Comparison of ENCODE assay signal across 1 cellular context in the genomic region with DNA sequence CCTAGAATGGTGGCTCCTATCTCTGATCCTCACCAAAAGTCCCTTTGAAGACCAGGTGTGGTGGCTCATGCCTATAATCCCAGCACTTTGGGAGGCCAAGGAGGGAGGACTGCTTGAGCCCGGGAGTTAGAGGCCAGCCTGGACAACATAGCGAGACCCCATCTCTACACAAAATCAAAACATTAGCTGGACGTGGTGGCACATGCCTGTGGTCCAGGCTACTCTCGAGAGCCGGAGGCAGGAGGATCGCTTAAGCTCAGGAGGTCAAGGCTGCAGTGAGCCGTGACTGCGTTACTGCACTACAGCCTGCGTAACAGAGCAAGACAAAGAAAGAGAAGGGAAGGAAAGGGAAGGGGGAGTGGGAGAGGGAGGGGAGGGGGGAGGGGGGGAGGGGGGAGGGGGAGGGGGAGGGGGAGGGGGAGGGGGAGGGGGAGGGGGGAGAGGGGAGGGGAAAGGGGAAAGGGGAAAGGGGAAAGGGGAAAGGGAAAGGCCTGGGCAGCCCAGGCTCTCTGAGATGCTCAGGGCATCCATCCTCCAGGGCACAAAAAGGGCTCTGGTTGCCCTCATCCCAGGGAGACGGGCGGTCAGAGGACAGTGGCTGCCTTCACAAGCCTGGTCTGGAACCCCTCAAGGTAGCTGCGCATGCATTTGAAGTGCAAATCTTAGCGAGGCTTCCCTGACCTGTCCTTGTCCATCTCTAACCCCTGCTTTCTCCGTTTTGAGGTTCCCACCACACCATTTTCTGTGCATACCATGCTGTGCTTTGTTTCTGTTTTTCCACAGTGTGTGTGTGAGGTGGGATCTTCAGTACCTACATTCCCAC.
A peak's percentile ranks its signal among the peaks of the same experiment; 100 is the strongest.
TF ChIP-seq lines count a peak whose summit lies in the region.

No MANE protein-coding gene starts in this region.

TF ChIP-seq in HepG2, 621 proteins besides CTCF, POLR2A, EP300 and RAD21 (continued from another document and continues in another):
- TF ChIP-seq, protein P1, sequence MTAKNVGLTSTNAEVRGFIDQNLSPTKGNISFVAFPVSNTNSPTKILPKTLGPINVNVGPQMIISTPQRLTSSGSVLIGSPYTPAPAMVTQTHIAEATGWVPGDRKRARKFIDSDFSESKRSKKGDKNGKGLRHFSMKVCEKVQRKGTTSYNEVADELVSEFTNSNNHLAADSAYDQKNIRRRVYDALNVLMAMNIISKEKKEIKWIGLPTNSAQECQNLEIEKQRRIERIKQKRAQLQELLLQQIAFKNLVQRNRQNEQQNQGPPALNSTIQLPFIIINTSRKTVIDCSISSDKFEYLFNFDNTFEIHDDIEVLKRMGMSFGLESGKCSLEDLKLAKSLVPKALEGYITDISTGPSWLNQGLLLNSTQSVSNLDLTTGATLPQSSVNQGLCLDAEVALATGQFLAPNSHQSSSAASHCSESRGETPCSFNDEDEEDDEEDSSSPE (CRISPR knock-in tag; IDR thresholded peaks at IDR 0.05): no peak
- TF ChIP-seq, protein P2, sequence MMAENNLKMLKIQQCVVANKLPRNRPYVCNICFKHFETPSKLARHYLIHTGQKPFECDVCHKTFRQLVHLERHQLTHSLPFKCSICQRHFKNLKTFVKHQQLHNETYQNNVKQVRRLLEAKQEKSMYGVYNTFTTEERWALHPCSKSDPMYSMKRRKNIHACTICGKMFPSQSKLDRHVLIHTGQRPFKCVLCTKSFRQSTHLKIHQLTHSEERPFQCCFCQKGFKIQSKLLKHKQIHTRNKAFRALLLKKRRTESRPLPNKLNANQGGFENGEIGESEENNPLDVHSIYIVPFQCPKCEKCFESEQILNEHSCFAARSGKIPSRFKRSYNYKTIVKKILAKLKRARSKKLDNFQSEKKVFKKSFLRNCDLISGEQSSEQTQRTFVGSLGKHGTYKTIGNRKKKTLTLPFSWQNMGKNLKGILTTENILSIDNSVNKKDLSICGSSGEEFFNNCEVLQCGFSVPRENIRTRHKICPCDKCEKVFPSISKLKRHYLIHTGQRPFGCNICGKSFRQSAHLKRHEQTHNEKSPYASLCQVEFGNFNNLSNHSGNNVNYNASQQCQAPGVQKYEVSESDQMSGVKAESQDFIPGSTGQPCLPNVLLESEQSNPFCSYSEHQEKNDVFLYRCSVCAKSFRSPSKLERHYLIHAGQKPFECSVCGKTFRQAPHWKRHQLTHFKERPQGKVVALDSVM (CRISPR knock-in tag; IDR thresholded peaks at IDR 0.05): peak; percentile 94
- TF ChIP-seq NR1H2 (CRISPR knock-in tag; IDR thresholded peaks at IDR 0.05; ENCODE audit: borderline replicate concordance, low read depth) (no peak), ZNF816 (CRISPR knock-in tag; IDR thresholded peaks at IDR 0.05; ENCODE audit: borderline replicate concordance) (no peak), ZNF776 (CRISPR knock-in tag; IDR thresholded peaks at IDR 0.05) (no peak), FOSL1 (CRISPR knock-in tag; IDR thresholded peaks at IDR 0.05; ENCODE audit: borderline replicate concordance) (no peak), ZNF121 (CRISPR knock-in tag; IDR thresholded peaks at IDR 0.05) (peak; percentile 97), ZFP36L1 (CRISPR knock-in tag; IDR thresholded peaks at IDR 0.05) (no peak), ZBTB38 (CRISPR knock-in tag; IDR thresholded peaks at IDR 0.05) (peak; percentile 26; the same call in 1 of the 2 replicates), SYNCRIP (IDR thresholded peaks at IDR 0.05; ENCODE audit: insufficient read depth, low read depth, low read length) (no peak)
- TF ChIP-seq, protein P3, sequence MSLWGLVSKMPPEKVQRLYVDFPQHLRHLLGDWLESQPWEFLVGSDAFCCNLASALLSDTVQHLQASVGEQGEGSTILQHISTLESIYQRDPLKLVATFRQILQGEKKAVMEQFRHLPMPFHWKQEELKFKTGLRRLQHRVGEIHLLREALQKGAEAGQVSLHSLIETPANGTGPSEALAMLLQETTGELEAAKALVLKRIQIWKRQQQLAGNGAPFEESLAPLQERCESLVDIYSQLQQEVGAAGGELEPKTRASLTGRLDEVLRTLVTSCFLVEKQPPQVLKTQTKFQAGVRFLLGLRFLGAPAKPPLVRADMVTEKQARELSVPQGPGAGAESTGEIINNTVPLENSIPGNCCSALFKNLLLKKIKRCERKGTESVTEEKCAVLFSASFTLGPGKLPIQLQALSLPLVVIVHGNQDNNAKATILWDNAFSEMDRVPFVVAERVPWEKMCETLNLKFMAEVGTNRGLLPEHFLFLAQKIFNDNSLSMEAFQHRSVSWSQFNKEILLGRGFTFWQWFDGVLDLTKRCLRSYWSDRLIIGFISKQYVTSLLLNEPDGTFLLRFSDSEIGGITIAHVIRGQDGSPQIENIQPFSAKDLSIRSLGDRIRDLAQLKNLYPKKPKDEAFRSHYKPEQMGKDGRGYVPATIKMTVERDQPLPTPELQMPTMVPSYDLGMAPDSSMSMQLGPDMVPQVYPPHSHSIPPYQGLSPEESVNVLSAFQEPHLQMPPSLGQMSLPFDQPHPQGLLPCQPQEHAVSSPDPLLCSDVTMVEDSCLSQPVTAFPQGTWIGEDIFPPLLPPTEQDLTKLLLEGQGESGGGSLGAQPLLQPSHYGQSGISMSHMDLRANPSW (CRISPR knock-in tag; IDR thresholded peaks at IDR 0.05; ENCODE audit: borderline replicate concordance): no peak
- TF ChIP-seq, protein P4, sequence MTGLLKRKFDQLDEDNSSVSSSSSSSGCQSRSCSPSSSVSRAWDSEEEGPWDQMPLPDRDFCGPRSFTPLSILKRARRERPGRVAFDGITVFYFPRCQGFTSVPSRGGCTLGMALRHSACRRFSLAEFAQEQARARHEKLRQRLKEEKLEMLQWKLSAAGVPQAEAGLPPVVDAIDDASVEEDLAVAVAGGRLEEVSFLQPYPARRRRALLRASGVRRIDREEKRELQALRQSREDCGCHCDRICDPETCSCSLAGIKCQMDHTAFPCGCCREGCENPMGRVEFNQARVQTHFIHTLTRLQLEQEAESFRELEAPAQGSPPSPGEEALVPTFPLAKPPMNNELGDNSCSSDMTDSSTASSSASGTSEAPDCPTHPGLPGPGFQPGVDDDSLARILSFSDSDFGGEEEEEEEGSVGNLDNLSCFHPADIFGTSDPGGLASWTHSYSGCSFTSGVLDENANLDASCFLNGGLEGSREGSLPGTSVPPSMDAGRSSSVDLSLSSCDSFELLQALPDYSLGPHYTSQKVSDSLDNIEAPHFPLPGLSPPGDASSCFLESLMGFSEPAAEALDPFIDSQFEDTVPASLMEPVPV (CRISPR knock-in tag; IDR thresholded peaks at IDR 0.05): no peak
- TF ChIP-seq, protein P5, sequence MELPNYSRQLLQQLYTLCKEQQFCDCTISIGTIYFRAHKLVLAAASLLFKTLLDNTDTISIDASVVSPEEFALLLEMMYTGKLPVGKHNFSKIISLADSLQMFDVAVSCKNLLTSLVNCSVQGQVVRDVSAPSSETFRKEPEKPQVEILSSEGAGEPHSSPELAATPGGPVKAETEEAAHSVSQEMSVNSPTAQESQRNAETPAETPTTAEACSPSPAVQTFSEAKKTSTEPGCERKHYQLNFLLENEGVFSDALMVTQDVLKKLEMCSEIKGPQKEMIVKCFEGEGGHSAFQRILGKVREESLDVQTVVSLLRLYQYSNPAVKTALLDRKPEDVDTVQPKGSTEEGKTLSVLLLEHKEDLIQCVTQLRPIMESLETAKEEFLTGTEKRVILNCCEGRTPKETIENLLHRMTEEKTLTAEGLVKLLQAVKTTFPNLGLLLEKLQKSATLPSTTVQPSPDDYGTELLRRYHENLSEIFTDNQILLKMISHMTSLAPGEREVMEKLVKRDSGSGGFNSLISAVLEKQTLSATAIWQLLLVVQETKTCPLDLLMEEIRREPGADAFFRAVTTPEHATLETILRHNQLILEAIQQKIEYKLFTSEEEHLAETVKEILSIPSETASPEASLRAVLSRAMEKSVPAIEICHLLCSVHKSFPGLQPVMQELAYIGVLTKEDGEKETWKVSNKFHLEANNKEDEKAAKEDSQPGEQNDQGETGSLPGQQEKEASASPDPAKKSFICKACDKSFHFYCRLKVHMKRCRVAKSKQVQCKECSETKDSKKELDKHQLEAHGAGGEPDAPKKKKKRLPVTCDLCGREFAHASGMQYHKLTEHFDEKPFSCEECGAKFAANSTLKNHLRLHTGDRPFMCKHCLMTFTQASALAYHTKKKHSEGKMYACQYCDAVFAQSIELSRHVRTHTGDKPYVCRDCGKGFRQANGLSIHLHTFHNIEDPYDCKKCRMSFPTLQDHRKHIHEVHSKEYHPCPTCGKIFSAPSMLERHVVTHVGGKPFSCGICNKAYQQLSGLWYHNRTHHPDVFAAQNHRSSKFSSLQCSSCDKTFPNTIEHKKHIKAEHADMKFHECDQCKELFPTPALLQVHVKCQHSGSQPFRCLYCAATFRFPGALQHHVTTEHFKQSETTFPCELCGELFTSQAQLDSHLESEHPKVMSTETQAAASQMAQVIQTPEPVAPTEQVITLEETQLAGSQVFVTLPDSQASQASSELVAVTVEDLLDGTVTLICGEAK (IDR thresholded peaks at IDR 0.05): no peak
- TF ChIP-seq, protein P5 (CRISPR knock-in tag; IDR thresholded peaks at IDR 0.05): no peak
- TF ChIP-seq, protein P6, sequence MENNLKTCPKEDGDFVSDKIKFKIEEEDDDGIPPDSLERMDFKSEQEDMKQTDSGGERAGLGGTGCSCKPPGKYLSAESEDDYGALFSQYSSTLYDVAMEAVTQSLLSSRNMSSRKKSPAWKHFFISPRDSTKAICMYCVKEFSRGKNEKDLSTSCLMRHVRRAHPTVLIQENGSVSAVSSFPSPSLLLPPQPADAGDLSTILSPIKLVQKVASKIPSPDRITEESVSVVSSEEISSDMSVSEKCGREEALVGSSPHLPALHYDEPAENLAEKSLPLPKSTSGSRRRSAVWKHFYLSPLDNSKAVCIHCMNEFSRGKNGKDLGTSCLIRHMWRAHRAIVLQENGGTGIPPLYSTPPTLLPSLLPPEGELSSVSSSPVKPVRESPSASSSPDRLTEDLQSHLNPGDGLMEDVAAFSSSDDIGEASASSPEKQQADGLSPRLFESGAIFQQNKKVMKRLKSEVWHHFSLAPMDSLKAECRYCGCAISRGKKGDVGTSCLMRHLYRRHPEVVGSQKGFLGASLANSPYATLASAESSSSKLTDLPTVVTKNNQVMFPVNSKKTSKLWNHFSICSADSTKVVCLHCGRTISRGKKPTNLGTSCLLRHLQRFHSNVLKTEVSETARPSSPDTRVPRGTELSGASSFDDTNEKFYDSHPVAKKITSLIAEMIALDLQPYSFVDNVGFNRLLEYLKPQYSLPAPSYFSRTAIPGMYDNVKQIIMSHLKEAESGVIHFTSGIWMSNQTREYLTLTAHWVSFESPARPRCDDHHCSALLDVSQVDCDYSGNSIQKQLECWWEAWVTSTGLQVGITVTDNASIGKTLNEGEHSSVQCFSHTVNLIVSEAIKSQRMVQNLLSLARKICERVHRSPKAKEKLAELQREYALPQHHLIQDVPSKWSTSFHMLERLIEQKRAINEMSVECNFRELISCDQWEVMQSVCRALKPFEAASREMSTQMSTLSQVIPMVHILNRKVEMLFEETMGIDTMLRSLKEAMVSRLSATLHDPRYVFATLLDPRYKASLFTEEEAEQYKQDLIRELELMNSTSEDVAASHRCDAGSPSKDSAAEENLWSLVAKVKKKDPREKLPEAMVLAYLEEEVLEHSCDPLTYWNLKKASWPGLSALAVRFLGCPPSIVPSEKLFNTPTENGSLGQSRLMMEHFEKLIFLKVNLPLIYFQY (CRISPR knock-in tag; IDR thresholded peaks at IDR 0.05; ENCODE audit: borderline replicate concordance): no peak
- TF ChIP-seq, protein P7, sequence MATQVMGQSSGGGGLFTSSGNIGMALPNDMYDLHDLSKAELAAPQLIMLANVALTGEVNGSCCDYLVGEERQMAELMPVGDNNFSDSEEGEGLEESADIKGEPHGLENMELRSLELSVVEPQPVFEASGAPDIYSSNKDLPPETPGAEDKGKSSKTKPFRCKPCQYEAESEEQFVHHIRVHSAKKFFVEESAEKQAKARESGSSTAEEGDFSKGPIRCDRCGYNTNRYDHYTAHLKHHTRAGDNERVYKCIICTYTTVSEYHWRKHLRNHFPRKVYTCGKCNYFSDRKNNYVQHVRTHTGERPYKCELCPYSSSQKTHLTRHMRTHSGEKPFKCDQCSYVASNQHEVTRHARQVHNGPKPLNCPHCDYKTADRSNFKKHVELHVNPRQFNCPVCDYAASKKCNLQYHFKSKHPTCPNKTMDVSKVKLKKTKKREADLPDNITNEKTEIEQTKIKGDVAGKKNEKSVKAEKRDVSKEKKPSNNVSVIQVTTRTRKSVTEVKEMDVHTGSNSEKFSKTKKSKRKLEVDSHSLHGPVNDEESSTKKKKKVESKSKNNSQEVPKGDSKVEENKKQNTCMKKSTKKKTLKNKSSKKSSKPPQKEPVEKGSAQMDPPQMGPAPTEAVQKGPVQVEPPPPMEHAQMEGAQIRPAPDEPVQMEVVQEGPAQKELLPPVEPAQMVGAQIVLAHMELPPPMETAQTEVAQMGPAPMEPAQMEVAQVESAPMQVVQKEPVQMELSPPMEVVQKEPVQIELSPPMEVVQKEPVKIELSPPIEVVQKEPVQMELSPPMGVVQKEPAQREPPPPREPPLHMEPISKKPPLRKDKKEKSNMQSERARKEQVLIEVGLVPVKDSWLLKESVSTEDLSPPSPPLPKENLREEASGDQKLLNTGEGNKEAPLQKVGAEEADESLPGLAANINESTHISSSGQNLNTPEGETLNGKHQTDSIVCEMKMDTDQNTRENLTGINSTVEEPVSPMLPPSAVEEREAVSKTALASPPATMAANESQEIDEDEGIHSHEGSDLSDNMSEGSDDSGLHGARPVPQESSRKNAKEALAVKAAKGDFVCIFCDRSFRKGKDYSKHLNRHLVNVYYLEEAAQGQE (IDR thresholded peaks at IDR 0.05; ENCODE audit: borderline replicate concordance in 1 of 2, low read depth in 1 of 2, low read length in 2 of 2): no peak
- TF ChIP-seq, protein P8, sequence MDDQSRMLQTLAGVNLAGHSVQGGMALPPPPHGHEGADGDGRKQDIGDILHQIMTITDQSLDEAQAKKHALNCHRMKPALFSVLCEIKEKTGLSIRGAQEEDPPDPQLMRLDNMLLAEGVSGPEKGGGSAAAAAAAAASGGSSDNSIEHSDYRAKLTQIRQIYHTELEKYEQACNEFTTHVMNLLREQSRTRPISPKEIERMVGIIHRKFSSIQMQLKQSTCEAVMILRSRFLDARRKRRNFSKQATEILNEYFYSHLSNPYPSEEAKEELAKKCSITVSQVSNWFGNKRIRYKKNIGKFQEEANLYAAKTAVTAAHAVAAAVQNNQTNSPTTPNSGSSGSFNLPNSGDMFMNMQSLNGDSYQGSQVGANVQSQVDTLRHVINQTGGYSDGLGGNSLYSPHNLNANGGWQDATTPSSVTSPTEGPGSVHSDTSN (CRISPR knock-in tag; IDR thresholded peaks at IDR 0.05; ENCODE audit: borderline replicate concordance): no peak
